In the genomic region with DNA sequence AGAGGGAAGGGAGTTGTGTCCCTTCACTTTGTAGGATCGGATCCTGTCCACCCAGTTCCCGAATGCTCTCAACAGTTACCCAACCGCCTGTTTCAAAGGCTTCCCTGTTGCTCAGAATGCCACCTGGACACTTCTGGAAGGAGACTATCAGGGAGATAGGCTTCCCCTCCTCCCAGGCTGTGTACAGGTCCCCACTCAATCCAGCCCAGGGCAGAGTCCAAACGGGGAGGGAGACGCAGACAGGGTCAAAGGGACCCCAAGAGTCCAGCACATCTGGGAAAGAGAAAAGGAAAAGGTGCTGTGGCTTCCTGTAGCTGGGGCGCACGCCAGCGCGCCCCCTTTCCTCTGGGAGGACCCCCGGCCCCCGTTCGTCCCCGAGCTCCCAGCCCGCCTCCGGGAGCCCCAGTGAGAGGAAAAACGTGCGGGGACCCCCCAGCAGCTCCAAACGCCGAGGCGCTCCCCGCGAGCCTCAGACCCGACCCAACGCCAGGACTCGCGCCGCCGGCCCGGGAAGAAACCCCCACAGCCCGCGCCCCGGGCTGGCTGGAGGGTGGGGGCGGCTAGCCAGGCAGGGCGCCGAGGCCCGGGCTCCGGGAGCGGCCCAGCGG, we compare ENCODE assay signal across 8 cellular contexts. TPM values are rescaled to one million over a fixed set of nuclear protein-coding genes. Genes with fewer than 3 reads are reported as not detected.
A peak's percentile ranks its signal among the peaks of the same experiment; 100 is the strongest.
DNase-seq lines count a peak whose midpoint lies in the region; ATAC-seq and TF ChIP-seq lines count a peak whose summit lies in the region.

No MANE protein-coding gene starts in this region.

- TF ChIP-seq POLR2A in upper lobe of left lung (IDR thresholded peaks at IDR 0.05): no peak

- H3K27ac ChIP-seq in 22Rv1 (peak overlapping the region; percentile 80), OCI-LY7 (ENCODE audit: low read depth, low read length, poor library complexity, severe bottlenecking) (peak overlapping the region; percentile 67), caudate nucleus (ENCODE audit: low read depth, low read length) (peak overlapping the region; percentile 16), upper lobe of left lung (peak overlapping the region; percentile 95 to 100 (median 96))

- POLR2A ChIA-PET in OCI-LY7 (lab: Charles Lee): interaction anchor here (1.4 kb wide), 1 partner anchor 22 kb away, joined by 4 read pairs; no protein-coding TSS in a partner anchor

- H3K4me2 ChIP-seq in OCI-LY7 (ENCODE audit: low read length): peak overlapping the region; percentile 94

- intact Hi-C loops in OCI-LY7 (cut with micrococcal nuclease; ENCODE audit: unreplicated experiment): loop anchor here (2.0 kb wide), 1 partner anchor 38 kb away; the partner anchor contains the start of gene SURF6

- no TSS peak for BruUV-seq in OCI-LY7 (replicated peaks; lab: Mats Ljungman, UMichigan)

- WGBS in upper lobe of left lung, 2 donors: 0 to 1% methylated on average over 5 to 8 of the region's 39 CpGs

- peak overlapping the region; percentile 91 for H3K4me3 ChIP-seq in OCI-LY7 (ENCODE audit: low read depth, low read length, poor library complexity, severe bottlenecking)
- peak overlapping the region; percentile 70 to 96 (median 82) for H3K4me3 ChIP-seq in upper lobe of left lung

- H3K9me2 ChIP-seq in OCI-LY7 (ENCODE audit: insufficient read depth, low read length): no peaks in the 10 kb centered on the region

- H3K9me3 ChIP-seq in OCI-LY7 (ENCODE audit: low read length): no peaks in the 10 kb centered on the region
- no peaks in the 10 kb centered on the region for H3K9me3 ChIP-seq in upper lobe of left lung

- no peak for TF ChIP-seq CTCF in 22Rv1 (IDR thresholded peaks at IDR 0.05)
- TF ChIP-seq CTCF in OCI-LY7 (conservative IDR thresholded peaks at IDR 0.05; ENCODE audit: low read length): peak; percentile 72
- no peak for TF ChIP-seq CTCF in upper lobe of left lung (IDR thresholded peaks at IDR 0.05)

- CTCF ChIA-PET in OCI-LY7 (lab: Charles Lee; ENCODE audit: unreplicated experiment): interaction anchor here (1.0 kb wide), 1 partner anchor 18 kb away, joined by 3 read pairs; no protein-coding TSS in a partner anchor

- H3K79me2 ChIP-seq in OCI-LY7 (ENCODE audit: insufficient read depth, low read depth, low read length): peaks cover 56% of the 10 kb centered on the region

- no peaks in the 10 kb centered on the region for H3K27me3 ChIP-seq in upper lobe of left lung

- TF ChIP-seq EP300 in upper lobe of left lung (IDR thresholded peaks at IDR 0.05): no peak

- H3K4me1 ChIP-seq in OCI-LY7 (ENCODE audit: insufficient read depth, low read length, poor library complexity, severe bottlenecking): peaks cover 34% of the 10 kb centered on the region
- H3K4me1 ChIP-seq in upper lobe of left lung: peaks cover 39 to 54% (median 51%) of the 10 kb centered on the region in 4 donors

- DNase-seq in GM03348 (ENCODE audit: low spot score) (peak; percentile 46), OCI-LY7 (ENCODE audit: low spot score) (peak; percentile 65), caudate nucleus (lab: John Stamatoyannopoulos, UW) (peak in 1 of 61 donors; percentile 25), lung microvascular endothelial cell (ENCODE audit: low read depth in 2 of 2) (peak; percentile 41 to 42), upper lobe of left lung (peak in 1 of 2 donors; percentile 67), germinal center (ENCODE audit: low spot score) (no peak)

- no peak overlapping the region for H2AFZ ChIP-seq in OCI-LY7 (ENCODE audit: low read length)

- ATAC-seq in HG02840 (IDR thresholded peaks at IDR 0.05; ENCODE audit: low FRiP score, unreplicated experiment) (peak; percentile 12), upper lobe of left lung (ENCODE audit: low FRiP score in 2 of 2) (peak in 1 of 2 donors; percentile 5)

- H3K36me3 ChIP-seq in OCI-LY7 (ENCODE audit: insufficient read depth, low read length) (peaks cover 35% of the 10 kb centered on the region), upper lobe of left lung (peaks cover 0 to 14% (median 7%) of the 10 kb centered on the region in 4 donors)

- peaks cover 21% of the 10 kb centered on the region for H4K20me1 ChIP-seq in OCI-LY7 (ENCODE audit: insufficient read depth, low read length)

RNA-seq across cellular contexts. Expression of gene SURF4, which starts 0.6 kb away (rescaled TPM):
- 75.5 and 76.0 TPM in 2 replicates for total RNA-seq in OCI-LY7 (2014; rRNA removed; shearing (Covaris generic))
- total RNA-seq in OCI-LY7 (2022) (87.5 and 92.3 TPM in 2 replicates), lung microvascular endothelial cell (249 and 303 TPM in 2 replicates), upper lobe of left lung (100 to 1,000 TPM in 5 of 6 donors, 10 to 100 TPM in 1; 66.0 to 208 (median 137) TPM)

RNA-seq across cellular contexts. Expression of gene STKLD1, which starts 0.9 kb away (rescaled TPM):
- total RNA-seq in OCI-LY7 (2014; rRNA removed; shearing (Covaris generic)): 0.05 and 1.7 TPM in 2 replicates
- total RNA-seq in OCI-LY7 (2022) (0.81 and 1.4 TPM in 2 replicates), lung microvascular endothelial cell (0.44 and 0.60 TPM in 2 replicates), upper lobe of left lung (1 to 10 TPM in 3 of 6 donors, under 1 TPM in 1, not detected in 2; 0.59 to 3.1 (median 1.6) TPM)

RNA-seq across cellular contexts. Expression of gene SURF2, which starts 18.9 kb away (rescaled TPM):
- 19.0 and 32.5 TPM in 2 replicates for total RNA-seq in OCI-LY7 (2014; rRNA removed; shearing (Covaris generic))
- total RNA-seq in OCI-LY7 (2022): 13.2 and 19.7 TPM in 2 replicates
- total RNA-seq in lung microvascular endothelial cell: 8.9 and 10.5 TPM in 2 replicates
- 10 to 100 TPM; 18.1 to 31.5 (median 21.7) TPM for total RNA-seq in upper lobe of left lung

RNA-seq across cellular contexts. Expression of gene SURF1, which starts 18.9 kb away (rescaled TPM):
- total RNA-seq in OCI-LY7 (2014; rRNA removed; shearing (Covaris generic)): 22.9 and 34.6 TPM in 2 replicates
- total RNA-seq in OCI-LY7 (2022) (34.2 and 38.9 TPM in 2 replicates), lung microvascular endothelial cell (18.7 and 22.2 TPM in 2 replicates), upper lobe of left lung (10 to 100 TPM; 25.1 to 64.8 (median 45.5) TPM)

RNA-seq across cellular contexts. Expression of gene RPL7A, which starts 27.2 kb away (rescaled TPM):
- total RNA-seq in OCI-LY7 (2014; rRNA removed; shearing (Covaris generic)): 2,961 and 2,981 TPM in 2 replicates
- total RNA-seq in OCI-LY7 (2022): 2,867 and 2,915 TPM in 2 replicates
- 1,751 and 1,825 TPM in 2 replicates for total RNA-seq in lung microvascular endothelial cell
- 1,000 to 10,000 TPM in 4 of 6 donors, 100 to 1,000 TPM in 2; 840 to 1,613 (median 1,352) TPM for total RNA-seq in upper lobe of left lung

Comparison
In these comparisons a context has a peak if more than half of its experiments do, and no peak if none do; other contexts are left out.
1. H3K27ac ChIP-seq: peak in every context shown above with its lines; median percentile 96 in upper lobe of left lung; 80 in 22Rv1; 67 in OCI-LY7; 16 in caudate nucleus.